8 cellular contexts compared by ENCODE assay signal in the genomic region with DNA sequence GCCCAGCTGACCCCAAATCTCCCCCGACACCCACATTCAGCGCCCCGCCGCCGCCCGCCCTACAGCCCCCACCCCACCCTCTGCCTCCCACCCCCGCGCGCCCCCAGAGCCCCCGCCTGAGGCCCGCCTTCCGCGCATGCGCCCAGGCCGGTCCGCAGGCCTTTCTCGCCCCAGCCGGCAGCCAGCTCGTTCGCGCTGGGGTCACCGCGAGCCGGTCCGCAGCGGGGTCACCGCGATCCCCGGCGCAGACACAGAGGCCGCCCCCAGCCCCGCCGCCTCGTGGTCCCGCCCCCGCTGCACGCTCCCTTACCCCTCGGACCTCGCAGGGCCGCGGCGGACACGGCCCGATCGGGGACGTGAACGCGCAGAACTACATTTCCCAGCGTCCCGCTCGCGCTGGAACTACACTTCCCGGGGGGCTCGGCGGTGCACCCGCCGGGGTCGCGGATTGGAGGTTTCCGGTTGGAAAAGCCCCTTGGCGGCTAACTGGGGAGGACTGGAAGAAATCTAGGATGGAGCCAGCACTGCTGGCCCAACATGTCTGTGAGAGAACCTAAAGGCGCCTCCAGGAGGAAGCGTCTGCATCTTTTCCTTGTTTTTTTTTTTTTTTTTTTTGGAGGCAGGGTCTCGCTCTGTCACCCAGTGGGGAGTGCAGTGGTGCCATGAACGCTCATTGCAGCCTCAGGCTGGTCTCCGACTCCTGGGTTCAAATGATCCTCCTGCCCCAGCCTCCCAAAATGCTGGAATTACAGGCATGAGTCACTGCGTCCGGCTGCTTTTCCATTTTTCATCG. TPM values are rescaled to one million over a fixed set of nuclear protein-coding genes. Genes with fewer than 3 reads are reported as not detected.
DNase-seq lines count a peak whose midpoint lies in the region; ATAC-seq and TF ChIP-seq lines count a peak whose summit lies in the region.

A gene (minus strand): TSS at position 374 of the 793 bp plus-strand sequence. CDS start 10,671 bp downstream, outside the sequence.

- no peak within 1 kb of the TSS for H2BK120ac ChIP-seq in H9 (ENCODE audit: low read depth, low read length, poor library complexity, severe bottlenecking)
- H2BK120ac ChIP-seq in trophoblast cell (ENCODE audit: insufficient read depth, low read length, poor library complexity) = no peak within 1 kb of the TSS

- H4K91ac ChIP-seq in H9 (ENCODE audit: insufficient read length, low read depth, low read length) (no peak within 1 kb of the TSS), trophoblast cell (ENCODE audit: low read depth, low read length) (peak within 1 kb of the TSS; percentile 87)

- H2BK5ac ChIP-seq in H9 (ENCODE audit: insufficient read length, low read length) (no peak within 1 kb of the TSS), trophoblast cell (ENCODE audit: low read depth, low read length, poor library complexity) (peak within 1 kb of the TSS; percentile 58)

- no peak within 1 kb of the TSS for H2BK20ac ChIP-seq in H9 (ENCODE audit: low read depth, low read length, poor library complexity, severe bottlenecking)

- H3T11ph ChIP-seq in H9 (ENCODE audit: low read length) = no peak within 1 kb of the TSS

- peak; percentile 14 to 69 for TF ChIP-seq EP300 in tibial nerve (IDR thresholded peaks at IDR 0.05)

- H4K8ac ChIP-seq in H9 (replicated peaks; ENCODE audit: insufficient read length, low read depth, low read length) (no peak within 1 kb of the TSS), trophoblast cell (ENCODE audit: low read depth, low read length) (peak within 1 kb of the TSS; percentile 94)

- H3K23me2 ChIP-seq in H9 (ENCODE audit: insufficient read length, low read depth, low read length, poor library complexity, severe bottlenecking) = peaks cover 2% of the 10 kb centered on the region

- H3K27me3 ChIP-seq in H9 (ENCODE audit: insufficient read depth, low read length) = no peaks in the 10 kb centered on the region
- H3K27me3 ChIP-seq in MM.1S (replicated peaks; ENCODE audit: insufficient read depth, low read length) = no peaks in the 10 kb centered on the region
- no peaks in the 10 kb centered on the region for H3K27me3 ChIP-seq in SU-DHL-6 (ENCODE audit: low read length)
- H3K27me3 ChIP-seq in adipocyte (replicated peaks; ENCODE audit: control insufficient read depth, insufficient read depth, low read length) = no peaks in the 10 kb centered on the region
- H3K27me3 ChIP-seq in heart left ventricle = no peaks in the 10 kb centered on the region
- H3K27me3 ChIP-seq in trophoblast cell (ENCODE audit: insufficient read depth, low read length) = no peaks in the 10 kb centered on the region
- no peaks in the 10 kb centered on the region for H3K27me3 ChIP-seq in tibial nerve

- H4K5ac ChIP-seq in H9 (ENCODE audit: insufficient read length, low read depth, low read length) = no peak within 1 kb of the TSS

- H3K4me3 ChIP-seq in MM.1S (ENCODE audit: low read length) (peak within 1 kb of the TSS; percentile 62), SU-DHL-6 (ENCODE audit: insufficient read depth, low read length, poor library complexity, severe bottlenecking) (peak within 1 kb of the TSS; percentile 83), adipocyte (ENCODE audit: low read length) (peak within 1 kb of the TSS; percentile 94), heart left ventricle (peak within 1 kb of the TSS; percentile 71 to 98 (median 91)), trophoblast cell (ENCODE audit: low read depth, low read length) (peak within 1 kb of the TSS; percentile 86), tibial nerve (peak within 1 kb of the TSS; percentile 77 to 97 (median 82))

- H3K36me3 ChIP-seq in MM.1S (replicated peaks; ENCODE audit: insufficient read depth, low read length) (no peaks in the 10 kb centered on the region), SU-DHL-6 (ENCODE audit: low read length) (no peaks in the 10 kb centered on the region), adipocyte (ENCODE audit: control insufficient read depth, insufficient read depth, low read length, severe bottlenecking) (peaks cover 7% of the 10 kb centered on the region), heart left ventricle (no peaks in the 10 kb centered on the region), trophoblast cell (ENCODE audit: control insufficient read depth in 1 of 2, insufficient read depth in 2 of 2, low read length in 2 of 2) (peaks cover 0 to 1% of the 10 kb centered on the region in 2 experiments), tibial nerve (peaks cover 0 to 44% (median 0%) of the 10 kb centered on the region in 3 donors)

- H3K9me3 Mint-ChIP-seq in H9 = peaks cover 63 to 70% of the 10 kb centered on the region in 2 experiments

- H3K4me1 ChIP-seq in H9 (ENCODE audit: insufficient read depth, low read length) (no peaks in the 10 kb centered on the region), MM.1S (ENCODE audit: low read length) (no peaks in the 10 kb centered on the region), adipocyte (ENCODE audit: control insufficient read depth, insufficient read depth, low read length) (peaks cover 8% of the 10 kb centered on the region), heart left ventricle (peaks cover 0 to 23% (median 11%) of the 10 kb centered on the region in 12 donors), trophoblast cell (ENCODE audit: control insufficient read depth in 1 of 2, insufficient read depth in 2 of 2, low read length in 2 of 2) (peaks cover 7 to 11% of the 10 kb centered on the region in 2 experiments), tibial nerve (peaks cover 0 to 26% (median 5%) of the 10 kb centered on the region in 4 donors)

- intact Hi-C loops in heart left ventricle (cut with DNase I) = loop anchor here in 2 of 10 donors (2.0 kb wide), 2 partner anchors 67 to 175 kb away; a partner anchor contains a TSS

- H3K9me3 ChIP-seq in H9 (ENCODE audit: control insufficient read depth, low read depth, low read length) (peaks cover 9% of the 10 kb centered on the region), MM.1S (replicated peaks; ENCODE audit: insufficient read depth, low read length) (no peaks in the 10 kb centered on the region), SU-DHL-6 (ENCODE audit: insufficient read depth, low read length) (peaks cover 20% of the 10 kb centered on the region; the same call in 1 of the 2 replicates), adipocyte (ENCODE audit: control insufficient read depth, low read length) (peaks cover 27% of the 10 kb centered on the region), heart left ventricle (peaks cover 0 to 21% (median 5%) of the 10 kb centered on the region in 12 donors), trophoblast cell (ENCODE audit: insufficient read depth, low read depth, low read length) (peaks cover 32% of the 10 kb centered on the region), tibial nerve (peaks cover 0 to 56% (median 7%) of the 10 kb centered on the region in 4 donors)

- H2AFZ ChIP-seq in H9 (ENCODE audit: low read length) (no peak within 1 kb of the TSS), MM.1S (ENCODE audit: low read length) (peak within 1 kb of the TSS; percentile 81), SU-DHL-6 (ENCODE audit: low read depth, low read length, severe bottlenecking) (peak within 1 kb of the TSS; percentile 89), trophoblast cell (ENCODE audit: insufficient read depth, low read length, poor library complexity) (peak within 1 kb of the TSS; percentile 92)

- H3K27me3 Mint-ChIP-seq in H9 (ENCODE audit: low read depth) = peaks cover 2% of the 10 kb centered on the region; the same call in 1 of the 2 replicates

- H3K4ac ChIP-seq in H9 (ENCODE audit: low read depth, low read length) = no peak within 1 kb of the TSS
- H3K4ac ChIP-seq in trophoblast cell (ENCODE audit: low read depth, low read length) = peak within 1 kb of the TSS; percentile 84

- H3K14ac ChIP-seq in H9 (ENCODE audit: insufficient read depth, low read length) (peak within 1 kb of the TSS; percentile 76; the same call in 1 of the 2 replicates), trophoblast cell (ENCODE audit: low read length) (peak within 1 kb of the TSS; percentile 95)

- H3K18ac ChIP-seq in H9 (ENCODE audit: insufficient read length, low read depth, low read length) (peak within 1 kb of the TSS; percentile 70), trophoblast cell (ENCODE audit: low read length) (peak within 1 kb of the TSS; percentile 78)

- no peaks in the 10 kb centered on the region for H3K79me1 ChIP-seq in H9 (ENCODE audit: insufficient read depth, low read depth, low read length, poor library complexity, severe bottlenecking)
- H3K79me1 ChIP-seq in trophoblast cell (ENCODE audit: low read length) = peaks cover 6% of the 10 kb centered on the region

- H3K9me2 ChIP-seq in MM.1S (replicated peaks; ENCODE audit: insufficient read depth, low read length) (no peaks in the 10 kb centered on the region), SU-DHL-6 (replicated peaks; ENCODE audit: insufficient read depth, low read length) (no peaks in the 10 kb centered on the region)

- H3K23ac ChIP-seq in H9 (ENCODE audit: insufficient read length, low read depth, low read length) = no peak within 1 kb of the TSS
- H3K23ac ChIP-seq in trophoblast cell (ENCODE audit: low read length) = no peak within 1 kb of the TSS

- TF ChIP-seq POLR2A in heart left ventricle (IDR thresholded peaks at IDR 0.05) (peak in 1 of 2 donors; percentile 26), tibial nerve (IDR thresholded peaks at IDR 0.05) (no peak)

- H2BK15ac ChIP-seq in H9 (ENCODE audit: low read depth, low read length) = no peak within 1 kb of the TSS

- H3K36me3 Mint-ChIP-seq in H9 (ENCODE audit: insufficient read depth in 1 of 3, low read depth in 3 of 3) = peaks cover 29 to 37% (median 36%) of the 10 kb centered on the region in 3 experiments

- no peak for TF ChIP-seq CTCF in H9 (conservative IDR thresholded peaks at IDR 0.05)
- no peak for TF ChIP-seq CTCF in MM.1S (IDR thresholded peaks at IDR 0.05; ENCODE audit: low read length)
- TF ChIP-seq CTCF in SU-DHL-6 (IDR thresholded peaks at IDR 0.05; ENCODE audit: insufficient read depth, low read length, poor library complexity, severe bottlenecking) = no peak
- no peak for TF ChIP-seq CTCF in heart left ventricle (IDR thresholded peaks at IDR 0.05)
- peak in 1 of 5 experiments; percentile 7 for TF ChIP-seq CTCF in tibial nerve (IDR thresholded peaks at IDR 0.05)

- no peak within 1 kb of the TSS for H3K56ac ChIP-seq in H9 (ENCODE audit: insufficient read length, low read depth, low read length)

- H4K12ac ChIP-seq in trophoblast cell (ENCODE audit: low read depth, low read length) = peak within 1 kb of the TSS; percentile 93

- H3F3A ChIP-seq in MM.1S (ENCODE audit: insufficient read depth, low read length) (no peaks in the 10 kb centered on the region), SU-DHL-6 (ENCODE audit: insufficient read depth) (peaks cover 13% of the 10 kb centered on the region; the same call in 1 of the 2 replicates)

- H2AK5ac ChIP-seq in H9 (ENCODE audit: insufficient read length, low read length) (no peak within 1 kb of the TSS), trophoblast cell (ENCODE audit: low read length) (no peak within 1 kb of the TSS)

- DNase-seq in GM03348 (ENCODE audit: low spot score) (peak; percentile 97), H9 (peak; percentile 94), MM.1S (peak; percentile 71), adipocyte (ENCODE audit: low read depth) (peak; percentile 94), heart left ventricle (peak; percentile 92 to 96 (median 94)), trophoblast cell (peak; percentile 84 to 92), tibial nerve (ENCODE audit: low spot score in 2 of 2) (peak; percentile 65 to 75)

- H3K79me2 ChIP-seq in H9 (ENCODE audit: insufficient read depth, low read length) = peaks cover 2% of the 10 kb centered on the region; the same call in 1 of the 2 replicates
- H3K79me2 ChIP-seq in MM.1S (ENCODE audit: low read length) = no peaks in the 10 kb centered on the region
- peaks cover 13% of the 10 kb centered on the region for H3K79me2 ChIP-seq in SU-DHL-6 (ENCODE audit: insufficient read depth, low read length)
- peaks cover 3% of the 10 kb centered on the region for H3K79me2 ChIP-seq in trophoblast cell (ENCODE audit: control insufficient read depth, insufficient read depth, low read length, poor library complexity)

- peak; percentile 83 to 96 (median 94) for ATAC-seq in heart left ventricle

- H4K20me1 ChIP-seq in H9 (ENCODE audit: control insufficient read depth, insufficient read depth, insufficient read length) (no peaks in the 10 kb centered on the region), MM.1S (ENCODE audit: insufficient read depth, low read length) (no peaks in the 10 kb centered on the region), SU-DHL-6 (ENCODE audit: low read depth, low read length) (no peaks in the 10 kb centered on the region)

- WGBS in H9 (ENCODE audit: extremely low coverage, insufficient read length, low lambda C conversion rate) = no CpG with 5 or more reads among the region's 69 CpGs
- 1 to 3% (median 1%) methylated on average over 26 to 69 of the region's 69 CpGs for WGBS in heart left ventricle, 4 donors
- WGBS in trophoblast cell (ENCODE audit: extremely low coverage, insufficient coverage, insufficient read length) = no CpG with 5 or more reads among the region's 69 CpGs
- WGBS in tibial nerve, 2 donors = 1 to 3% methylated on average over 27 to 37 of the region's 69 CpGs

- H3K27ac Mint-ChIP-seq in H9 = peak within 1 kb of the TSS; percentile 82 to 94 (median 92); a peak in 5 of 7 replicates

- peaks cover 11 to 12% of the 10 kb centered on the region in 2 experiments for H3K4me1 Mint-ChIP-seq in H9

- H3K9ac ChIP-seq in H9 (ENCODE audit: extremely low read depth, insufficient read length, low read length) (peak within 1 kb of the TSS; percentile 63), MM.1S (ENCODE audit: low read length) (peak within 1 kb of the TSS; percentile 37; the same call in 1 of the 2 replicates), SU-DHL-6 (ENCODE audit: low read length) (peak within 1 kb of the TSS; percentile 61), adipocyte (ENCODE audit: low read length) (peak within 1 kb of the TSS; percentile 95), trophoblast cell (ENCODE audit: low read length) (peak within 1 kb of the TSS; percentile 82)

- H2BK12ac ChIP-seq in H9 (ENCODE audit: insufficient read length, low read depth, low read length) (no peak within 1 kb of the TSS), trophoblast cell (ENCODE audit: low read length) (no peak within 1 kb of the TSS)

- H3K27ac ChIP-seq in H9 (ENCODE audit: insufficient read length, low read depth, low read length) = no peak within 1 kb of the TSS
- no peak within 1 kb of the TSS for H3K27ac ChIP-seq in MM.1S (ENCODE audit: low read length)
- peak within 1 kb of the TSS; percentile 20; the same call in 1 of the 2 replicates for H3K27ac ChIP-seq in SU-DHL-6 (ENCODE audit: low read depth, low read length)
- H3K27ac ChIP-seq in heart left ventricle = peak within 1 kb of the TSS; percentile 60 to 99 (median 96)
- peak within 1 kb of the TSS; percentile 34 for H3K27ac ChIP-seq in trophoblast cell (ENCODE audit: low read depth, low read length)
- peak within 1 kb of the TSS; percentile 88 to 96 (median 92) for H3K27ac ChIP-seq in tibial nerve

- H3K4me3 Mint-ChIP-seq in H9 = peak within 1 kb of the TSS; percentile 83 to 92

- H3K4me2 ChIP-seq in H9 (ENCODE audit: insufficient read depth, insufficient read length, low read length) (peak within 1 kb of the TSS; percentile 71), MM.1S (ENCODE audit: low read depth, low read length) (peak within 1 kb of the TSS; percentile 47; the same call in 1 of the 2 replicates), SU-DHL-6 (ENCODE audit: low read depth, low read length, poor library complexity, severe bottlenecking) (peak within 1 kb of the TSS; percentile 61), trophoblast cell (ENCODE audit: low read length) (peak within 1 kb of the TSS; percentile 82)

RNA-seq across cellular contexts. Expression of the gene that starts here (rescaled TPM):
- 17.3 and 19.3 TPM in 2 replicates for total RNA-seq in H9 (2021)
- total RNA-seq in heart left ventricle = 10 to 100 TPM in 6 of 9 donors, 1 to 10 TPM in 3; 3.4 to 14.2 (median 10.3) TPM
- polyA plus RNA-seq in heart left ventricle = 1 to 10 TPM; 5.0 to 5.6 TPM
- 5.2 and 5.6 TPM in 2 replicates for polyA plus RNA-seq in trophoblast cell (2013)
- 10 to 100 TPM in 1 of 4 donors, 1 to 10 TPM in 3; 7.9 to 20.6 (median 9.0) TPM for total RNA-seq in tibial nerve

Comparison
In these comparisons a context has a peak if more than half of its experiments do, and no peak if none do; other contexts are left out.
1. H3K27ac ChIP-seq: peak in SU-DHL-6 (single experiment), heart left ventricle (12 of 12), trophoblast cell (single experiment) and tibial nerve (4 of 4); none in H9 (single experiment) and MM.1S (single experiment).
2. H3K9ac ChIP-seq: peak in every context shown above with its lines; median percentile 95 in adipocyte; 82 in trophoblast cell; 63 in H9; 61 in SU-DHL-6; 37 in MM.1S.
3. Peak in every context shown above with its lines, with median percentiles within 50 percentile points of each other: DNase-seq, H3K4me2 ChIP-seq and H3K4me3 ChIP-seq.